8 cellular contexts compared by ENCODE assay signal in genomic region chr6:26553264-26553738, GRCh38. TPM values are rescaled to one million over a fixed set of nuclear protein-coding genes. Genes with fewer than 3 reads are reported as not detected.
DNase-seq lines count a peak whose midpoint lies in the region; ATAC-seq and TF ChIP-seq lines count a peak whose summit lies in the region.

No MANE protein-coding gene starts in this region.

- H3K36me3 ChIP-seq in CD4-positive, CD25-positive, alpha-beta regulatory T cell (ENCODE audit: control insufficient read depth, insufficient read depth, low read length) = no peaks in the 10 kb centered on the region

- no peaks in the 10 kb centered on the region for H3K36me3 Mint-ChIP-seq in CD4-positive, CD25-positive, alpha-beta regulatory T cell

- H3K9me3 Mint-ChIP-seq in CD4-positive, CD25-positive, alpha-beta regulatory T cell = peaks cover 0 to 4% (median 0%) of the 10 kb centered on the region in 7 donors

- peak; percentile 55 to 82 (median 80) for DNase-seq in CD4-positive, CD25-positive, alpha-beta regulatory T cell
- DNase-seq in LNCaP clone FGC (ENCODE audit: low read depth) = no peak
- DNase-seq in RPMI7951 (ENCODE audit: low read depth) = peak; percentile 72
- peak; percentile 61 for DNase-seq in activated T-helper 9 cell treated with anti-CD3 and anti-CD28 coated beads, Interleukin-2, amount 50 U/mL, for 16 hours (ENCODE audit: low read depth)
- peak; percentile 60 for DNase-seq in germinal center (ENCODE audit: low spot score)
- DNase-seq in occipital lobe (lab: John Stamatoyannopoulos, UW) = peak; percentile 53

- peak overlapping the region; percentile 96 for H3K4me3 ChIP-seq in CD4-positive, CD25-positive, alpha-beta regulatory T cell (ENCODE audit: low read depth, low read length)
- H3K4me3 ChIP-seq in LNCaP clone FGC (ENCODE audit: low read depth, low read length) = peak overlapping the region; percentile 66

- peaks cover 20% of the 10 kb centered on the region for H3K4me1 ChIP-seq in CD4-positive, CD25-positive, alpha-beta regulatory T cell (ENCODE audit: control insufficient read depth, insufficient read depth, low read length, poor library complexity, severe bottlenecking)

- no peaks in the 10 kb centered on the region for H3K9me3 ChIP-seq in CD4-positive, CD25-positive, alpha-beta regulatory T cell (ENCODE audit: control insufficient read depth in 2 of 2, low read length in 2 of 2)

- H3K27ac Mint-ChIP-seq in CD4-positive, CD25-positive, alpha-beta regulatory T cell = no peak overlapping the region

- H3K4me3 Mint-ChIP-seq in CD4-positive, CD25-positive, alpha-beta regulatory T cell = no peak overlapping the region

- H3K27me3 Mint-ChIP-seq in CD4-positive, CD25-positive, alpha-beta regulatory T cell = peaks cover 28% of the 10 kb centered on the region

- H3K27me3 ChIP-seq in CD4-positive, CD25-positive, alpha-beta regulatory T cell (ENCODE audit: control insufficient read depth, insufficient read depth, low read length) = no peaks in the 10 kb centered on the region

- no peak for TF ChIP-seq CTCF in LNCaP clone FGC (IDR thresholded peaks at IDR 0.05; ENCODE audit: control insufficient read depth, extremely low read depth, insufficient read depth)

- peak overlapping the region; percentile 47 for H3K27ac ChIP-seq in CD4-positive, CD25-positive, alpha-beta regulatory T cell (ENCODE audit: insufficient read depth, low read length, poor library complexity, severe bottlenecking)
- H3K27ac ChIP-seq in temporal lobe (ENCODE audit: low read depth, low read length) = peak overlapping the region; percentile 82

- peak; percentile 52 to 57 for ATAC-seq in CD4-positive, CD25-positive, alpha-beta regulatory T cell (ENCODE audit: low read depth in 2 of 2)
- peak; percentile 40 for ATAC-seq in GM21423 (IDR thresholded peaks at IDR 0.05; ENCODE audit: unreplicated experiment)

- peaks cover 3 to 27% (median 19%) of the 10 kb centered on the region in 4 donors for H3K4me1 Mint-ChIP-seq in CD4-positive, CD25-positive, alpha-beta regulatory T cell

RNA-seq across cellular contexts. Expression of gene HMGN4, which starts 15.1 kb away (rescaled TPM):
- total RNA-seq in CD4-positive, CD25-positive, alpha-beta regulatory T cell = 59.5 TPM
- 100 to 1,000 TPM; 177 to 214 (median 197) TPM for polyA plus RNA-seq in CD4-positive, CD25-positive, alpha-beta regulatory T cell
- 130 and 164 TPM in 2 replicates for total RNA-seq in RPMI7951 (2014; rRNA removed; shearing (Covaris generic))
- total RNA-seq in occipital lobe = 65.8 TPM
- total RNA-seq in temporal lobe = 52.6 TPM

RNA-seq across cellular contexts. Expression of gene ABT1, which starts 43.5 kb away (rescaled TPM):
- total RNA-seq in CD4-positive, CD25-positive, alpha-beta regulatory T cell = 29.4 TPM
- polyA plus RNA-seq in CD4-positive, CD25-positive, alpha-beta regulatory T cell = 10 to 100 TPM; 53.7 to 64.0 (median 57.9) TPM
- total RNA-seq in RPMI7951 (2014; rRNA removed; shearing (Covaris generic)) = 16.2 and 20.6 TPM in 2 replicates
- total RNA-seq in occipital lobe (10.9 TPM), temporal lobe (6.9 TPM)

RNA-seq across cellular contexts. Expression of gene BTN1A1, which starts 53.2 kb away (rescaled TPM):
- total RNA-seq in CD4-positive, CD25-positive, alpha-beta regulatory T cell = not detected
- polyA plus RNA-seq in CD4-positive, CD25-positive, alpha-beta regulatory T cell = under 1 TPM in 1 of 4 donors, not detected in 3; 0.33 TPM
- not detected in 2 replicates for total RNA-seq in RPMI7951 (2014; rRNA removed; shearing (Covaris generic))
- total RNA-seq in occipital lobe = not detected
- not detected for total RNA-seq in temporal lobe
